ENCODE assay signal across 15 cellular contexts in the genomic region with DNA sequence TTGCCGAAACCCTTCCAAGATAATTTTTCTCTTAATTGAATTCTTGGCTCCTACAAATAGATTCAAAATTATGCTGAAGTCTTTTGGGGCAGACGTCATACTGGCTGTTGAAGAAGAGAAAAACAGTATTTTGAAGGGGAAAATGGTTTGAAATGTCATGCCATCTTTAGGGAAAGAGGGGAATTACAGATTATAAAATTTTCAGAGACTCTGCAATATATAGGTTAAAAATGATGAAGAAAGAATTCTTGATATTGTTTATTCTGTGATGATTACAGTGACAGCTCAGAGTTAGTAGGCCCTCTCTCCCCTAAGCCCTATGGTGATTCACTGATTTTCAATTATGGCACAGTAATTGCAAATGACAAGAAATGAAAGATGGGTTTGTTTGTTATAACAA.
DNase-seq lines count a peak whose midpoint lies in the region; ATAC-seq and TF ChIP-seq lines count a peak whose summit lies in the region.
"Had no signal": no experiment of that assay in that cellular context is flagged by ENCODE, and none has a peak within 500 bp of the region (broad histone marks: within the 10 kb centered on the region; RNA-seq: fewer than 3 reads in every experiment).

No MANE protein-coding gene starts in this region.

- H3K4me3 ChIP-seq in suprapubic skin (no peak overlapping the region), tibial artery (no peak overlapping the region)
- H3K4me3 ChIP-seq: gastrocnemius medialis, MG63, skin epidermis had no signal

- H3K4me1 ChIP-seq in suprapubic skin (peaks cover 15% of the 10 kb centered on the region), tibial artery (no peaks in the 10 kb centered on the region)
- H3K4me1 ChIP-seq: gastrocnemius medialis had no signal

- H3K9me3 Mint-ChIP-seq in chondrocyte (ENCODE audit: low read depth) (no peaks in the 10 kb centered on the region), mesothelial cell of epicardium (no peaks in the 10 kb centered on the region)

- H3K36me3 ChIP-seq in suprapubic skin (no peaks in the 10 kb centered on the region), tibial artery (peaks cover 0 to 2% (median 0%) of the 10 kb centered on the region in 3 donors)
- H3K36me3 ChIP-seq: gastrocnemius medialis, MG63 had no signal

- H3K36me3 Mint-ChIP-seq in chondrocyte (ENCODE audit: low read depth) (peaks cover 2% of the 10 kb centered on the region), mesothelial cell of epicardium (peaks cover 14% of the 10 kb centered on the region)
- H3K36me3 Mint-ChIP-seq: brain had no signal

- no peak for TF ChIP-seq POLR2A in suprapubic skin (IDR thresholded peaks at IDR 0.05)

- H3K4me3 Mint-ChIP-seq in chondrocyte (ENCODE audit: unreplicated experiment) (no peak overlapping the region), mesothelial cell of epicardium (no peak overlapping the region)

- H3K4me1 Mint-ChIP-seq in chondrocyte (ENCODE audit: low read depth) (peaks cover 7% of the 10 kb centered on the region), mesothelial cell of epicardium (peaks cover 7% of the 10 kb centered on the region)

- no peak for TF ChIP-seq EP300 in suprapubic skin (IDR thresholded peaks at IDR 0.05)

- no peaks in the 10 kb centered on the region for H3K27me3 ChIP-seq in suprapubic skin
- no peaks in the 10 kb centered on the region for H3K27me3 ChIP-seq in tibial artery
- H3K27me3 ChIP-seq: gastrocnemius medialis had no signal

- no peak for ATAC-seq in GM18907 (IDR thresholded peaks at IDR 0.05; ENCODE audit: unreplicated experiment)
- ATAC-seq: gastrocnemius medialis had no signal

- peak; percentile 24 for DNase-seq in LHCN-M2 (ENCODE audit: low read depth)
- DNase-seq in chondrocyte (ENCODE audit: low spot score) = no peak
- no peak for DNase-seq in mesothelial cell of epicardium (ENCODE audit: low spot score in 2 of 2, unreplicated experiment in 2 of 2)
- no peak for DNase-seq in suprapubic skin (ENCODE audit: low spot score in 2 of 2)
- no peak for DNase-seq in activated naive CD4-positive, alpha-beta T cell treated with Interleukin-2 at 50 U/mL for 16 hours
- no peak for DNase-seq in tibial artery
- DNase-seq: gastrocnemius medialis, mesendoderm, MG63, NCI-H774, T1000 had no signal

- TF ChIP-seq CTCF in C4-2B (conservative IDR thresholded peaks at IDR 0.05) (peak; percentile 19), chondrocyte (IDR thresholded peaks at IDR 0.05) (peak; percentile 79), mesothelial cell of epicardium (IDR thresholded peaks at IDR 0.05; ENCODE audit: unreplicated experiment) (peak; percentile 21), suprapubic skin (IDR thresholded peaks at IDR 0.05) (no peak), tibial artery (IDR thresholded peaks at IDR 0.05) (peak in 1 of 2 experiments; percentile 17)

- H3K27me3 Mint-ChIP-seq in chondrocyte (ENCODE audit: low read depth) = peaks cover 5% of the 10 kb centered on the region
- H3K27me3 Mint-ChIP-seq in mesothelial cell of epicardium (ENCODE audit: low read depth) = no peaks in the 10 kb centered on the region
- H3K27me3 Mint-ChIP-seq: brain had no signal

- 29% methylated on average over 2 of the region's 2 CpGs for WGBS in suprapubic skin

- H3K9me3 ChIP-seq in suprapubic skin = no peaks in the 10 kb centered on the region
- no peaks in the 10 kb centered on the region for H3K9me3 ChIP-seq in tibial artery
- H3K9me3 ChIP-seq: gastrocnemius medialis, MG63 had no signal

- H3K27ac ChIP-seq in C4-2B (no peak overlapping the region), suprapubic skin (no peak overlapping the region), tibial artery (no peak overlapping the region)
- H3K27ac ChIP-seq: gastrocnemius medialis had no signal

- no peak overlapping the region for H3K27ac Mint-ChIP-seq in chondrocyte (ENCODE audit: unreplicated experiment)
- H3K27ac Mint-ChIP-seq in mesothelial cell of epicardium = no peak overlapping the region

- intact Hi-C loops in tibial artery (cut with DNase I; ENCODE audit: low total_unique reads) = no loop called here

Comparison
In these comparisons a context has a peak if more than half of its experiments do, and no peak if none do; other contexts are left out.
1. CTCF ChIP-seq: peak in C4-2B (single experiment), chondrocyte (single experiment) and mesothelial cell of epicardium (single experiment); none in suprapubic skin (0 of 2).